23 cellular contexts compared by ENCODE assay signal in the genomic region with DNA sequence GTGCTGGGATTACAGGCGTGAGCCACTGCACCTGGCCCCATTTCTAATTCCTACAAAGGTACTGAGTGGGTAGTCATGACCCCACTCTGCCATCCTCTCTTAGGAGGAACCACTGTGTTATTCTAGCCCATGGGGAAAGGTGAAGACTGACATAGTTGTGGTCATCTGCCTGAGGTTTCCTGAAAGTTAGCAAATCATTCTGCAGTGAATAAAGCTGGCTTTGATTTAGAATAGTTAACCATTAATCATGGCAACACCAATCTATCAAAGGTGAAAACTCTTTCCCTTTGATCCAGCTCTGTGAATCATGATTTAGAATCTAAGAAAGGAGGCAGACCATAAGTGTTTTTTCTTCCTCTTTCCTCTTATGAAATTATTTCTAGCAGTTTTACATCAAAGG. TPM values are rescaled to one million over a fixed set of nuclear protein-coding genes. Genes with fewer than 3 reads are reported as not detected.
DNase-seq lines count a peak whose midpoint lies in the region; ATAC-seq, FAIRE-seq and TF ChIP-seq lines count a peak whose summit lies in the region.
"Had no signal": no experiment of that assay in that cellular context is flagged by ENCODE, and none has a peak within 500 bp of the region (broad histone marks: within the 10 kb centered on the region; RNA-seq: fewer than 3 reads in every experiment).

No MANE protein-coding gene starts in this region.

- DNase-seq in A549 (ENCODE audit: low read depth in 1 of 2, low spot score in 1 of 2) (peak in 1 of 2 experiments; percentile 6), M059J (ENCODE audit: low read depth) (peak; percentile 68), kidney glomerular epithelial cell (lab: John Stamatoyannopoulos, UW) (peak; percentile 93), mesothelial cell of epicardium (ENCODE audit: low spot score in 2 of 2, unreplicated experiment in 2 of 2) (no peak), dorsolateral prefrontal cortex (no peak)
- DNase-seq in activated naive CD8-positive, alpha-beta T cell treated with anti-CD3 and anti-CD28 coated beads for 36 hours: no peak
- DNase-seq: 8988T, DMS 273 treated with DMSO at 0.1 percent for 48 hours, HFFc6, MV-4-11, NCI-H1417 treated with DMSO at 0.1 percent for 48 hours, NCI-H2029, NCI-H2171, NCI-H446 treated with DMSO at 0.1 percent for 48 hours, NCI-H748 treated with DMSO at 0.1 percent for 48 hours, OCI-M1, RPMI8226, SIG-M5 had no signal

- H3K4me1 ChIP-seq in A549: peaks cover 25% of the 10 kb centered on the region
- H3K4me1 ChIP-seq: BLaER1 had no signal

- TF ChIP-seq CTCF in A549 (IDR thresholded peaks at IDR 0.05): no peak
- TF ChIP-seq CTCF in mesothelial cell of epicardium (IDR thresholded peaks at IDR 0.05; ENCODE audit: unreplicated experiment): no peak
- TF ChIP-seq CTCF in dorsolateral prefrontal cortex (IDR thresholded peaks at IDR 0.05 in 54 of 56, conservative IDR thresholded peaks at IDR 0.05 in 2 of 56; ENCODE audit: low read depth in 1 of 56, partially characterized antibody in 56 of 56): no peak

- peak in 1 of 2 experiments; percentile 50; a peak in 2 of 5 replicates for TF ChIP-seq EP300 in A549 (IDR thresholded peaks at IDR 0.05)

- H3K9me3 ChIP-seq in A549: no peaks in the 10 kb centered on the region
- H3K9me3 ChIP-seq: BLaER1 had no signal

- intact Hi-C loops in dorsolateral prefrontal cortex (cut with DNase I): no loop called here

- FAIRE-seq in A549 (lab: Jason Lieb, UNC): no peak
- FAIRE-seq: GM12892, H1 had no signal

- H3K27me3 Mint-ChIP-seq in mesothelial cell of epicardium (ENCODE audit: low read depth): peaks cover 1% of the 10 kb centered on the region
- H3K27me3 Mint-ChIP-seq in activated naive CD8-positive, alpha-beta T cell treated with anti-CD3 and anti-CD28 coated beads for 36 hours: peaks cover 25% of the 10 kb centered on the region

- peak overlapping the region; percentile 35 for H3K27ac Mint-ChIP-seq in mesothelial cell of epicardium
- no peak overlapping the region for H3K27ac Mint-ChIP-seq in activated naive CD8-positive, alpha-beta T cell treated with anti-CD3 and anti-CD28 coated beads for 36 hours
- H3K27ac Mint-ChIP-seq: HFFc6 had no signal

- H3K9me3 Mint-ChIP-seq in mesothelial cell of epicardium: peaks cover 6% of the 10 kb centered on the region
- no peaks in the 10 kb centered on the region for H3K9me3 Mint-ChIP-seq in activated naive CD8-positive, alpha-beta T cell treated with anti-CD3 and anti-CD28 coated beads for 36 hours
- H3K9me3 Mint-ChIP-seq: HFFc6 had no signal

- no peak overlapping the region for H3K4me3 Mint-ChIP-seq in mesothelial cell of epicardium
- H3K4me3 Mint-ChIP-seq in activated naive CD8-positive, alpha-beta T cell treated with anti-CD3 and anti-CD28 coated beads for 36 hours: no peak overlapping the region
- H3K4me3 Mint-ChIP-seq: HFFc6 had no signal

- ATAC-seq in A549 (no peak), GM19455 (IDR thresholded peaks at IDR 0.05; ENCODE audit: unreplicated experiment) (no peak), GM18517 (IDR thresholded peaks at IDR 0.05; ENCODE audit: unreplicated experiment) (no peak)

- no peak overlapping the region for H3K4me3 ChIP-seq in A549
- H3K4me3 ChIP-seq in dorsolateral prefrontal cortex: no peak overlapping the region
- H3K4me3 ChIP-seq: BLaER1 had no signal

- H3K4me2 ChIP-seq in A549: 0 out of 3 replicates have a peak overlapping the region, but pooled peaks have one; percentile 15
- H3K4me2 ChIP-seq: BLaER1 had no signal

- H3K27me3 ChIP-seq in dorsolateral prefrontal cortex: no peaks in the 10 kb centered on the region
- H3K27me3 ChIP-seq: BLaER1 had no signal

- no peak for TF ChIP-seq RAD21 in A549 (conservative IDR thresholded peaks at IDR 0.05 in 1 of 2, IDR thresholded peaks at IDR 0.05 in 1 of 2)

- H3K36me3 Mint-ChIP-seq in mesothelial cell of epicardium: no peaks in the 10 kb centered on the region
- H3K36me3 Mint-ChIP-seq in activated naive CD8-positive, alpha-beta T cell treated with anti-CD3 and anti-CD28 coated beads for 36 hours: no peaks in the 10 kb centered on the region

- CTCF ChIA-PET in A549 (lab: Yijun Ruan, JAX): interaction anchor here (0.9 kb wide), 1 partner anchor 9 kb away, joined by 5 read pairs; no protein-coding TSS in a partner anchor

- POLR2A ChIA-PET in A549 (lab: Yijun Ruan, JAX): no interaction called here

- no peak for TF ChIP-seq POLR2A in A549 (IDR thresholded peaks at IDR 0.05; ENCODE audit: low read length)

- H3K27ac ChIP-seq in A549 (peak overlapping the region in 1 of 2 experiments; percentile 61; a peak in 4 of 6 replicates), dorsolateral prefrontal cortex (no peak overlapping the region)
- H3K27ac ChIP-seq: BLaER1 had no signal

- peaks cover 24% of the 10 kb centered on the region for H3K4me1 Mint-ChIP-seq in mesothelial cell of epicardium
- H3K4me1 Mint-ChIP-seq in activated naive CD8-positive, alpha-beta T cell treated with anti-CD3 and anti-CD28 coated beads for 36 hours: no peaks in the 10 kb centered on the region

- WGBS in A549 (ENCODE audit: missing lambda C conversion rate): 33% methylated on average over 1 of the region's 1 CpG

TF ChIP-seq in A549, 52 proteins besides CTCF, POLR2A, EP300 and RAD21:
- TF ChIP-seq EHMT2 (IDR thresholded peaks at IDR 0.05; ENCODE audit: low read depth) (no peak), NFE2L2 (conservative IDR thresholded peaks at IDR 0.05; ENCODE audit: low read length) (no peak), NR3C1 (IDR thresholded peaks at IDR 0.05) (no peak), TFCP2L1 (CRISPR knock-in tag; IDR thresholded peaks at IDR 0.05) (no peak), BCL3 (IDR thresholded peaks at IDR 0.05) (no peak), MYC (IDR thresholded peaks at IDR 0.05; ENCODE audit: borderline replicate concordance, low read length) (no peak)

RNA-seq across cellular contexts. Expression of gene SUMO1, which starts 50.8 kb away (rescaled TPM):
- polyA plus RNA-seq in A549 (2011; rRNA removed) (138 and 206 TPM in 2 replicates), A549 (2017; fragmentation: RNase III; extraction: RNeasy Plus Mini Kit Qiagen cat#74134 plus additional on column Dnase treatment) (260 to 316 TPM (median 309 TPM) in 3 replicates)
- polyA plus RNA-seq in A549 (2012; cell fraction: cytosol; rRNA removed): 43.0 and 43.2 TPM in 2 replicates
- 8.2 and 13.8 TPM in 2 replicates for polyA plus RNA-seq in A549 (2012; cell fraction: nucleus; rRNA removed)
- 41.0 and 45.7 TPM in 2 replicates for polyA minus RNA-seq in A549 (2011; rRNA and poly(A)+ RNA removed)
- 207 and 214 TPM in 2 replicates for total RNA-seq in M059J (2014; rRNA removed; shearing (Covaris generic))
- total RNA-seq in mesothelial cell of epicardium (106 to 113 TPM (median 110 TPM) in 3 replicates), dorsolateral prefrontal cortex (100 to 1,000 TPM in 65 of 120 experiments, 10 to 100 TPM in 55; 58.1 to 144 (median 102) TPM)
- 100 to 1,000 TPM; 126 to 129 TPM for total RNA-seq in activated naive CD8-positive, alpha-beta T cell treated with anti-CD3 and anti-CD28 coated beads for 36 hours

Comparison
In these comparisons a context has a peak if more than half of its experiments do, and no peak if none do; other contexts are left out.
1. DNase-seq: peak in M059J (single experiment) and kidney glomerular epithelial cell (single experiment); none in mesothelial cell of epicardium (0 of 2), activated naive CD8-positive, alpha-beta T cell treated with anti-CD3 and anti-CD28 coated beads for 36 hours (single experiment) and dorsolateral prefrontal cortex (0 of 10).